In the genomic region with DNA sequence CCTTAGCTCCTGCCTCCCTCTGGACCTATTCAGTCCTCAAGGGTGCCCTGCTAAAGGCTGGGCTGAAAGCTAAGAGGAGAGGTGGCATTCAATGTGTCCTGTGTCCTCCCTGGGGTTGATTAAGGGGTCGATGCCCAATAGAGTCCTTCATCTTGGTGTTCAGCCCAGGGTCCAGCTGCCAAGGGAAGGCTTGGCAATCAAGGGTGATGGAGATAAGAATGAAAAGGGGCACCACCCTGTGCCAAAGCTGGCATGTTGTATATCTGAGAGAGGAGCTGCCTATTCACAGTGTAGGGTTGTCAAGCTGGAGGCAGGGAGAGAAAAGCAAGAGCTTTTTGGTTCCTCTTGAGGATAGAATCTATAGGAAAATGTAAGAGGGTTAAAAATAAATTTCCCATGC, we compare ENCODE assay signal across 29 cellular contexts. TPM values are rescaled to one million over a fixed set of nuclear protein-coding genes. Genes with fewer than 3 reads are reported as not detected.
"Had no signal": no experiment of that assay in that cellular context is flagged by ENCODE, and none has a peak within 500 bp of the region (broad histone marks: within the 10 kb centered on the region; RNA-seq: fewer than 3 reads in every experiment).

No MANE protein-coding gene starts in this region.

- H3K9ac ChIP-seq: neural progenitor cell had no signal

- H3K27ac ChIP-seq: body of pancreas, colonic mucosa, neural progenitor cell, sigmoid colon, thoracic aorta had no signal

- H3K4me1 Mint-ChIP-seq: activated CD4-positive, alpha-beta T cell treated with anti-CD3 and anti-CD28 coated beads, Interleukin-2, amount 10 ng/mL, durations not matched to agents 24 days and 14 days; activated naive CD8-positive, alpha-beta T cell treated with anti-CD3 and anti-CD28 coated beads, Interleukin-2, amount 10 ng/mL, durations not matched to agents 7 days and 5 days; central memory CD8-positive, alpha-beta T cell had no signal

- H3K9me3 Mint-ChIP-seq: activated CD4-positive, alpha-beta T cell treated with anti-CD3 and anti-CD28 coated beads, Interleukin-2, amount 10 ng/mL, durations not matched to agents 24 days and 14 days; activated CD8-positive, alpha-beta T cell treated with anti-CD3 and anti-CD28 coated beads for 36 hours; activated naive CD8-positive, alpha-beta T cell treated with anti-CD3 and anti-CD28 coated beads, Interleukin-2, amount 10 ng/mL, durations not matched to agents 7 days and 5 days; activated T-helper 2 cell treated with anti-CD3 and anti-CD28 coated beads, Interferon-gamma antibody, Interleukin-2, Interleukin-4, amounts not matched to agents 10 μg/mL and 5 μg/mL and 100 μg/mL, durations not matched to agents 14 hours and 24 hours and 36 hours; central memory CD8-positive, alpha-beta T cell; neural progenitor cell; stimulated activated memory B cell treated with anti-CD40 and anti-IgM and Interleukin-4, amounts not matched to agents 10 μg/mL and 1 μg/mL and 100 μg/mL, for 72 hours; T-helper 2 cell treated with Interferon-gamma antibody and Interleukin-4, amounts not matched to agents 5 μg/mL and 100 μg/mL, for 36 hours had no signal

- H3K4me3 Mint-ChIP-seq: activated CD4-positive, alpha-beta T cell treated with anti-CD3 and anti-CD28 coated beads, Interleukin-2, amount 10 ng/mL, durations not matched to agents 24 days and 14 days; activated CD8-positive, alpha-beta T cell treated with anti-CD3 and anti-CD28 coated beads for 36 hours; activated naive CD8-positive, alpha-beta T cell treated with anti-CD3 and anti-CD28 coated beads, Interleukin-2, amount 10 ng/mL, durations not matched to agents 7 days and 5 days; central memory CD8-positive, alpha-beta T cell; neural progenitor cell; stimulated activated memory B cell treated with anti-CD40 and anti-IgM and Interleukin-4, amounts not matched to agents 10 μg/mL and 1 μg/mL and 100 μg/mL, for 72 hours; T-helper 2 cell treated with Interferon-gamma antibody and Interleukin-4, amounts not matched to agents 5 μg/mL and 100 μg/mL, for 36 hours had no signal

- H3K36me3 ChIP-seq: colonic mucosa, neural progenitor cell had no signal

- H3K9me3 ChIP-seq: body of pancreas, colonic mucosa, psoas muscle, sigmoid colon, thoracic aorta had no signal

- H3K4me3 ChIP-seq: body of pancreas, colonic mucosa, neural progenitor cell, psoas muscle, sigmoid colon, thoracic aorta had no signal

- H3K4me2 ChIP-seq: neural progenitor cell had no signal

- H3K27me3 ChIP-seq: body of pancreas, colonic mucosa, neural progenitor cell, sigmoid colon had no signal

- FAIRE-seq: TTC549 had no signal

- H3K4me1 ChIP-seq: body of pancreas, colonic mucosa, neural progenitor cell, psoas muscle had no signal

- H3K27ac Mint-ChIP-seq: activated CD4-positive, alpha-beta T cell treated with anti-CD3 and anti-CD28 coated beads, Interleukin-2, amount 10 ng/mL, durations not matched to agents 24 days and 14 days; activated CD8-positive, alpha-beta T cell treated with anti-CD3 and anti-CD28 coated beads for 36 hours; activated naive CD8-positive, alpha-beta T cell treated with anti-CD3 and anti-CD28 coated beads, Interleukin-2, amount 10 ng/mL, durations not matched to agents 7 days and 5 days; activated T-helper 2 cell treated with anti-CD3 and anti-CD28 coated beads, Interferon-gamma antibody, Interleukin-2, Interleukin-4, amounts not matched to agents 10 μg/mL and 5 μg/mL and 100 μg/mL, durations not matched to agents 14 hours and 24 hours and 36 hours; neural progenitor cell; stimulated activated memory B cell treated with anti-CD40 and anti-IgM and Interleukin-4, amounts not matched to agents 10 μg/mL and 1 μg/mL and 100 μg/mL, for 72 hours; T-helper 2 cell treated with Interferon-gamma antibody and Interleukin-4, amounts not matched to agents 5 μg/mL and 100 μg/mL, for 36 hours had no signal

- DNase-seq: activated CD4-positive, alpha-beta T cell treated with anti-CD3 and anti-CD28 coated beads, Interleukin-2, amount 10 ng/mL, durations not matched to agents 24 days and 14 days; activated CD8-positive, alpha-beta T cell treated with anti-CD3 and anti-CD28 coated beads for 36 hours; activated naive CD4-positive, alpha-beta T cell treated with Interleukin-2 at 50 U/mL for 16 hours; activated naive CD8-positive, alpha-beta T cell treated with anti-CD3 and anti-CD28 coated beads, Interleukin-2, amount 10 ng/mL, durations not matched to agents 7 days and 5 days; activated T-cell treated with anti-CD3 and anti-CD28 coated beads, Interleukin-2, amount 50 U/mL, for 1 hour; amygdala; body of pancreas; colonic mucosa; foreskin melanocyte; glutamatergic neuron; mammary epithelial cell; midbrain; psoas muscle; sigmoid colon; stimulated activated CD4-positive, alpha-beta T cell treated with anti-CD3 and anti-CD28 coated beads, Interleukin-4, amount 100 ng/mL, for 24 hours had no signal

- H2AFZ ChIP-seq: neural progenitor cell had no signal

- ATAC-seq: activated CD8-positive, alpha-beta T cell treated with anti-CD3 and anti-CD28 coated beads for 36 hours; body of pancreas; left lobe of liver; stimulated activated memory B cell treated with anti-CD40 and anti-IgM and Interleukin-4, amounts not matched to agents 10 μg/mL and 1 μg/mL and 100 μg/mL, for 72 hours had no signal

RNA-seq across cellular contexts. Expression of a gene that starts 12.3 kb away (rescaled TPM):
- total RNA-seq: activated CD4-positive, alpha-beta T cell treated with anti-CD3 and anti-CD28 coated beads, Interleukin-2, amount 10 ng/mL, durations not matched to agents 24 days and 14 days; activated CD8-positive, alpha-beta T cell treated with anti-CD3 and anti-CD28 coated beads for 36 hours; activated naive CD8-positive, alpha-beta T cell treated with anti-CD3 and anti-CD28 coated beads, Interleukin-2, amount 10 ng/mL, durations not matched to agents 7 days and 5 days; activated T-helper 2 cell treated with anti-CD3 and anti-CD28 coated beads, Interferon-gamma antibody, Interleukin-2, Interleukin-4, amounts not matched to agents 10 μg/mL and 5 μg/mL and 100 μg/mL, durations not matched to agents 14 hours and 24 hours and 36 hours; body of pancreas; colonic mucosa; epithelial cell of proximal tubule; fibroblast of lung; left lobe of liver; mammary epithelial cell; myocyte; osteoblast; psoas muscle; sigmoid colon; thoracic aorta; ureter had no signal
- polyA plus RNA-seq: fibroblast of lung, keratinocyte, mammary epithelial cell, psoas muscle, sigmoid colon had no signal
